34 cellular contexts compared by ENCODE assay signal in genomic region chr5:5583023-5583765, GRCh38.
"Had no signal": no experiment of that assay in that cellular context is flagged by ENCODE, and none has a peak within 500 bp of the region (broad histone marks: within the 10 kb centered on the region; RNA-seq: fewer than 3 reads in every experiment).

No MANE protein-coding gene starts in this region.

- H3K27me3 Mint-ChIP-seq: activated CD4-positive, alpha-beta T cell treated with anti-CD3 and anti-CD28 coated beads, Interleukin-2, amount 10 ng/mL, durations not matched to agents 24 days and 14 days; activated naive CD8-positive, alpha-beta T cell treated with anti-CD3 and anti-CD28 coated beads, Interleukin-2, amount 10 ng/mL, durations not matched to agents 7 days and 5 days; activated naive CD8-positive, alpha-beta T cell treated with anti-CD3 and anti-CD28 coated beads, Interleukin-2, amount 50 U/mL, for 24 hours had no signal

- H3K27ac ChIP-seq: ascending aorta, cardiac muscle cell had no signal

- FAIRE-seq: bronchial epithelial cell had no signal

- H3K27ac Mint-ChIP-seq: activated B cell treated with CpG ODN at 0.5 μM for 24 hours; activated CD4-positive, alpha-beta memory T cell treated with anti-CD3 and anti-CD28 coated beads for 36 hours; activated CD4-positive, alpha-beta T cell treated with anti-CD3 and anti-CD28 coated beads, Interleukin-2, amount 10 ng/mL, durations not matched to agents 24 days and 14 days; activated CD8-positive, alpha-beta T cell treated with anti-CD3 and anti-CD28 coated beads for 36 hours; activated naive CD4-positive, alpha-beta T cell treated with anti-CD3 and anti-CD28 coated beads for 36 hours; activated naive CD4-positive, alpha-beta T cell treated with anti-CD3 and anti-CD28 coated beads, Interleukin-2, amount 50 U/mL, for 24 hours; activated naive CD8-positive, alpha-beta T cell; activated naive CD8-positive, alpha-beta T cell treated with anti-CD3 and anti-CD28 coated beads, Interleukin-2, amount 10 ng/mL, durations not matched to agents 7 days and 5 days; activated naive CD8-positive, alpha-beta T cell treated with anti-CD3 and anti-CD28 coated beads, Interleukin-2, amount 50 U/mL, for 24 hours; activated T-cell treated with anti-CD3 and anti-CD28 coated beads, Interleukin-2, amount 50 U/mL, for 72 hours; activated T-helper 1 cell treated with anti-CD3 and anti-CD28 coated beads, Interleukin-12 subunit alpha, Interleukin-12 subunit beta, Interleukin-2, Interleukin-4 antibody, amounts not matched to agents 30 ng/mL and 10 ng/mL and 1 ng/mL, durations not matched to agents 14 hours and 24 hours and 36 hours; activated T-helper 17 cell treated with anti-CD3 and anti-CD28 coated beads, Interleukin-2, amount 50 U/mL, for 72 hours; brain; T-helper 1 cell treated with Interleukin-12 subunit alpha and Interleukin-12 subunit beta and Interleukin-4 antibody, amounts not matched to agents 30 μg/mL and 1 μg/mL, for 36 hours; T-helper 2 cell treated with Interferon-gamma antibody and Interleukin-4, amounts not matched to agents 5 μg/mL and 100 μg/mL, for 36 hours had no signal

- H3K36me3 ChIP-seq: ascending aorta, cardiac muscle cell had no signal

- H3K4me1 Mint-ChIP-seq: activated B cell treated with CpG ODN at 0.5 μM for 24 hours; activated CD4-positive, alpha-beta T cell treated with anti-CD3 and anti-CD28 coated beads, Interleukin-2, amount 10 ng/mL, durations not matched to agents 24 days and 14 days; activated naive CD4-positive, alpha-beta T cell treated with anti-CD3 and anti-CD28 coated beads, Interleukin-2, amount 50 U/mL, for 24 hours; activated naive CD8-positive, alpha-beta T cell treated with anti-CD3 and anti-CD28 coated beads, Interleukin-2, amount 10 ng/mL, durations not matched to agents 7 days and 5 days; activated naive CD8-positive, alpha-beta T cell treated with anti-CD3 and anti-CD28 coated beads, Interleukin-2, amount 50 U/mL, for 24 hours; activated T-helper 17 cell treated with anti-CD3 and anti-CD28 coated beads, Interleukin-2, amount 50 U/mL, for 72 hours; central memory CD8-positive, alpha-beta T cell had no signal

- H3K4me1 ChIP-seq: ascending aorta had no signal

- DNase-seq: activated B cell treated with CpG ODN at 0.5 μM for 24 hours; activated CD4-positive, alpha-beta memory T cell treated with anti-CD3 and anti-CD28 coated beads for 36 hours; activated CD4-positive, alpha-beta T cell treated with anti-CD3 and anti-CD28 coated beads for 4 hours; activated CD4-positive, alpha-beta T cell treated with anti-CD3 and anti-CD28 coated beads, Interleukin-2, amount 10 ng/mL, durations not matched to agents 24 days and 14 days; activated CD4-positive, alpha-beta T cell treated with anti-CD3 and anti-CD28 coated beads, Interleukin-2, amount 50 U/mL, for 1 hour; activated CD4-positive, alpha-beta T cell treated with anti-CD3 and anti-CD28 coated beads, Interleukin-2, amount 50 U/mL, for 4 hours; activated CD4-positive, CD25-positive, alpha-beta regulatory T cell treated with anti-CD3 and anti-CD28 coated beads, Interleukin-2, amount 50 U/mL, for 72 hours; activated CD8-positive, alpha-beta memory T cell treated with anti-CD3 and anti-CD28 coated beads, Interleukin-2, amount 50 U/mL, for 4 hours; activated CD8-positive, alpha-beta T cell treated with anti-CD3 and anti-CD28 coated beads for 36 hours; activated effector memory CD4-positive, alpha-beta T cell treated with anti-CD3 and anti-CD28 coated beads, Interleukin-2, amount 50 U/mL, for 16 hours; activated gamma-delta T cell treated with Interleukin-2 at 50 U/mL for 16 hours; activated naive CD4-positive, alpha-beta T cell; activated naive CD4-positive, alpha-beta T cell treated with anti-CD3 and anti-CD28 coated beads for 36 hours; activated naive CD8-positive, alpha-beta T cell treated with anti-CD3 and anti-CD28 coated beads, Interleukin-2, amount 10 ng/mL, durations not matched to agents 7 days and 5 days; activated naive CD8-positive, alpha-beta T cell treated with anti-CD3 and anti-CD28 coated beads, Interleukin-2, amount 50 U/mL, for 24 hours; activated T-cell treated with anti-CD3 and anti-CD28 coated beads for 4 hours; activated T-cell treated with anti-CD3 and anti-CD28 coated beads, Interleukin-2, amount 50 U/mL, for 1 hour; activated T-cell treated with anti-CD3 and anti-CD28 coated beads, Interleukin-2, amount 50 U/mL, for 4 hours; activated T-cell treated with anti-CD3 and anti-CD28 coated beads, Interleukin-2, amount 50 U/mL, for 72 hours; amygdala; T-helper 1 cell; T-helper 2 cell; T-helper 9 cell had no signal

- H3K27me3 ChIP-seq: ascending aorta, cardiac muscle cell had no signal

- ATAC-seq: activated CD8-positive, alpha-beta T cell treated with anti-CD3 and anti-CD28 coated beads for 36 hours; activated naive CD8-positive, alpha-beta T cell treated with anti-CD3 and anti-CD28 coated beads, Interleukin-2, amount 50 U/mL, for 24 hours; activated T-cell treated with anti-CD3 and anti-CD28 coated beads, Interleukin-2, amount 50 U/mL, for 72 hours; activated T-helper 17 cell treated with anti-CD3 and anti-CD28 coated beads, Interleukin-2, amount 50 U/mL, for 72 hours had no signal

- H3K4me3 ChIP-seq: ascending aorta, cardiac muscle cell had no signal

- H3K4me3 Mint-ChIP-seq: activated B cell treated with CpG ODN at 0.5 μM for 24 hours; activated CD4-positive, alpha-beta memory T cell treated with anti-CD3 and anti-CD28 coated beads for 36 hours; activated CD4-positive, alpha-beta T cell treated with anti-CD3 and anti-CD28 coated beads, Interleukin-2, amount 10 ng/mL, durations not matched to agents 24 days and 14 days; activated CD8-positive, alpha-beta T cell treated with anti-CD3 and anti-CD28 coated beads for 36 hours; activated naive CD4-positive, alpha-beta T cell treated with anti-CD3 and anti-CD28 coated beads for 36 hours; activated naive CD4-positive, alpha-beta T cell treated with anti-CD3 and anti-CD28 coated beads, Interleukin-2, amount 50 U/mL, for 24 hours; activated naive CD8-positive, alpha-beta T cell; activated naive CD8-positive, alpha-beta T cell treated with anti-CD3 and anti-CD28 coated beads, Interleukin-2, amount 10 ng/mL, durations not matched to agents 7 days and 5 days; activated naive CD8-positive, alpha-beta T cell treated with anti-CD3 and anti-CD28 coated beads, Interleukin-2, amount 50 U/mL, for 24 hours; activated T-cell treated with anti-CD3 and anti-CD28 coated beads, Interleukin-2, amount 50 U/mL, for 4 hours; activated T-cell treated with anti-CD3 and anti-CD28 coated beads, Interleukin-2, amount 50 U/mL, for 72 hours; activated T-helper 1 cell treated with anti-CD3 and anti-CD28 coated beads, Interleukin-12 subunit alpha, Interleukin-12 subunit beta, Interleukin-2, Interleukin-4 antibody, amounts not matched to agents 30 ng/mL and 10 ng/mL and 1 ng/mL, durations not matched to agents 14 hours and 24 hours and 36 hours; activated T-helper 17 cell treated with anti-CD3 and anti-CD28 coated beads, Interleukin-2, amount 50 U/mL, for 72 hours; brain; central memory CD8-positive, alpha-beta T cell; T-helper 1 cell treated with Interleukin-12 subunit alpha and Interleukin-12 subunit beta and Interleukin-4 antibody, amounts not matched to agents 30 μg/mL and 1 μg/mL, for 36 hours; T-helper 2 cell treated with Interferon-gamma antibody and Interleukin-4, amounts not matched to agents 5 μg/mL and 100 μg/mL, for 36 hours had no signal

- H3K9me3 ChIP-seq: ascending aorta had no signal

- H3K36me3 Mint-ChIP-seq: activated CD4-positive, alpha-beta memory T cell treated with anti-CD3 and anti-CD28 coated beads for 36 hours; activated naive CD4-positive, alpha-beta T cell treated with anti-CD3 and anti-CD28 coated beads, Interleukin-2, amount 50 U/mL, for 24 hours; activated naive CD8-positive, alpha-beta T cell; activated naive CD8-positive, alpha-beta T cell treated with anti-CD3 and anti-CD28 coated beads, Interleukin-2, amount 10 ng/mL, durations not matched to agents 7 days and 5 days; brain had no signal

- H3K9me3 Mint-ChIP-seq: activated B cell treated with CpG ODN at 0.5 μM for 24 hours; activated CD4-positive, alpha-beta memory T cell treated with anti-CD3 and anti-CD28 coated beads for 36 hours; activated CD4-positive, alpha-beta T cell treated with anti-CD3 and anti-CD28 coated beads, Interleukin-2, amount 10 ng/mL, durations not matched to agents 24 days and 14 days; activated CD8-positive, alpha-beta T cell treated with anti-CD3 and anti-CD28 coated beads for 36 hours; activated naive CD4-positive, alpha-beta T cell treated with anti-CD3 and anti-CD28 coated beads for 36 hours; activated naive CD4-positive, alpha-beta T cell treated with anti-CD3 and anti-CD28 coated beads, Interleukin-2, amount 50 U/mL, for 24 hours; activated naive CD8-positive, alpha-beta T cell treated with anti-CD3 and anti-CD28 coated beads, Interleukin-2, amount 10 ng/mL, durations not matched to agents 7 days and 5 days; activated naive CD8-positive, alpha-beta T cell treated with anti-CD3 and anti-CD28 coated beads, Interleukin-2, amount 50 U/mL, for 24 hours; activated T-cell treated with anti-CD3 and anti-CD28 coated beads, Interleukin-2, amount 50 U/mL, for 4 hours; activated T-cell treated with anti-CD3 and anti-CD28 coated beads, Interleukin-2, amount 50 U/mL, for 72 hours; activated T-helper 1 cell treated with anti-CD3 and anti-CD28 coated beads, Interleukin-12 subunit alpha, Interleukin-12 subunit beta, Interleukin-2, Interleukin-4 antibody, amounts not matched to agents 30 ng/mL and 10 ng/mL and 1 ng/mL, durations not matched to agents 14 hours and 24 hours and 36 hours; activated T-helper 17 cell treated with anti-CD3 and anti-CD28 coated beads, Interleukin-2, amount 50 U/mL, for 72 hours; central memory CD8-positive, alpha-beta T cell; T-helper 1 cell treated with Interleukin-12 subunit alpha and Interleukin-12 subunit beta and Interleukin-4 antibody, amounts not matched to agents 30 μg/mL and 1 μg/mL, for 36 hours; T-helper 2 cell treated with Interferon-gamma antibody and Interleukin-4, amounts not matched to agents 5 μg/mL and 100 μg/mL, for 36 hours had no signal
